15 cellular contexts compared by ENCODE assay signal in the genomic region with DNA sequence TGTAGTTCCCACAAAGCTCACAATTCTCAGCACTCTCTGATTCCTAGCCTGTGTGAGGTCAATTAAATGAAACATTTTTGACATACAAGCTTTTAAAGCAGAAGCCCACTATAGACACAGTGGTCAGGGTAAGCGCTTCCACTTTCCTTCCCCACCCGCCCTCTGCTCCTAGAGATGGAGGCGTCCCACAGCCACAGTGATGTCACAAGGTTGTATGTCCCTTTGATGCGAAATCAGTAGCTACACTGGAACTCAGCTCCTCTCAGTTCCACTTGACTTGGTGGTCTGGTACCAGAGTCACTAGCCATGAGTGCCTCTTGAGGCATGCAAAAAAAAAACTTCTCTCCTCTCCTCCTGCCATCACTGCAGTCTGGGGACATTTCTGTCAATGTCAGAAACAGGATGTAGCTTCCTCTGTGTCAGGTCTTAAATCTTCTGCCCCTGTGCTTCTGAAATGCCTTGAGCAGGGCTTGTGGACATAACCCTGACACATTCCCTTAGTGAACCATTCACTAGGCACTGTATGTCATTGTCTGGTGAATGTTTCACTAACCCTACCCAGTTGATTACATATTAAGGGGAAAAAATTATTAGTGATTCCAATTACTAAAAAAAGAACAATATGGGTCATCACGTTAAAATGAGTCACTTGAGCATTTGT. TPM values are rescaled to one million over a fixed set of nuclear protein-coding genes. Genes with fewer than 3 reads are reported as not detected.
DNase-seq lines count a peak whose midpoint lies in the region; ATAC-seq, FAIRE-seq and TF ChIP-seq lines count a peak whose summit lies in the region.
"Had no signal": no experiment of that assay in that cellular context is flagged by ENCODE, and none has a peak within 500 bp of the region (broad histone marks: within the 10 kb centered on the region; RNA-seq: fewer than 3 reads in every experiment).

No MANE protein-coding gene starts in this region.

- H3K36me3 ChIP-seq in H7 (replicated peaks; ENCODE audit: control insufficient read depth, insufficient read depth, low read length), result no peaks in the 10 kb centered on the region
- H3K36me3 ChIP-seq: ascending aorta, suprapubic skin had no signal

- ATAC-seq in GM21381 (IDR thresholded peaks at IDR 0.05; ENCODE audit: unreplicated experiment), result peak; percentile 78
- peak; percentile 87 for ATAC-seq in HG03135 (IDR thresholded peaks at IDR 0.05; ENCODE audit: unreplicated experiment)
- ATAC-seq: effector memory CD8-positive, alpha-beta T cell; psoas muscle; Right ventricle myocardium inferior had no signal

- H3K27ac Mint-ChIP-seq in endothelial cell (ENCODE audit: unreplicated experiment), result peak overlapping the region; percentile 32
- H3K27ac Mint-ChIP-seq: effector memory CD8-positive, alpha-beta T cell had no signal

- H3K4me3 ChIP-seq in H7 (ENCODE audit: insufficient read depth, low read depth, low read length), result no peak overlapping the region
- H3K4me3 ChIP-seq: ascending aorta, psoas muscle, suprapubic skin had no signal

- DNase-seq in DMS53 (lab: John Stamatoyannopoulos, UW), result peak; percentile 47
- no peak for DNase-seq in endothelial cell (ENCODE audit: low spot score)
- DNase-seq in NK-92 (lab: John Stamatoyannopoulos, UW; ENCODE audit: unreplicated experiment), result no peak
- no peak for DNase-seq in H7
- no peak for DNase-seq in GM12891 (ENCODE audit: insufficient read length, low spot score)
- DNase-seq in NCI-H1048 (lab: John Stamatoyannopoulos, UW), result no peak
- DNase-seq: effector memory CD8-positive, alpha-beta T cell; NCI-H510A treated with DMSO at 0.1 percent for 48 hours; psoas muscle; stimulated activated CD4-positive, alpha-beta T cell treated with anti-CD3 and anti-CD28 coated beads, Interleukin-4, amount 100 ng/mL, for 4 hours had no signal

- H3K36me3 Mint-ChIP-seq in endothelial cell (ENCODE audit: low read depth, unreplicated experiment), result peaks cover 52% of the 10 kb centered on the region

- no peaks in the 10 kb centered on the region for H3K27me3 ChIP-seq in H7 (ENCODE audit: control insufficient read depth, insufficient read depth, low read length)
- H3K27me3 ChIP-seq: ascending aorta, suprapubic skin had no signal

- no peak for FAIRE-seq in GM12891 (lab: Jason Lieb, UNC)

- no peak for TF ChIP-seq CTCF in endothelial cell (IDR thresholded peaks at IDR 0.05; ENCODE audit: unreplicated experiment)

- no peak for TF ChIP-seq POLR2A in GM12891 (IDR thresholded peaks at IDR 0.05; ENCODE audit: low read depth, low read length)

- peaks cover 1% of the 10 kb centered on the region for H3K27me3 Mint-ChIP-seq in endothelial cell (ENCODE audit: unreplicated experiment)

- H3K9me3 Mint-ChIP-seq in endothelial cell (ENCODE audit: unreplicated experiment), result no peaks in the 10 kb centered on the region
- H3K9me3 Mint-ChIP-seq: effector memory CD8-positive, alpha-beta T cell had no signal

- H3K4me1 Mint-ChIP-seq in endothelial cell (ENCODE audit: unreplicated experiment), result peaks cover 28% of the 10 kb centered on the region

- H3K4me3 Mint-ChIP-seq in endothelial cell (ENCODE audit: unreplicated experiment), result peak overlapping the region; percentile 52
- H3K4me3 Mint-ChIP-seq: effector memory CD8-positive, alpha-beta T cell had no signal

TF ChIP-seq in GM12891, 5 proteins besides CTCF, POLR2A, EP300 and RAD21:
- no peak for TF ChIP-seq PAX5 (IDR thresholded peaks at IDR 0.05; ENCODE audit: insufficient read depth, low read length, severe bottlenecking)
- TF ChIP-seq TAF1 (IDR thresholded peaks at IDR 0.05; ENCODE audit: low read depth, low read length), result no peak
- TF ChIP-seq POLR2AphosphoS5 (IDR thresholded peaks at IDR 0.05; ENCODE audit: low read depth, low read length), result no peak
- TF ChIP-seq SPI1 (IDR thresholded peaks at IDR 0.05; ENCODE audit: low read depth, low read length), result no peak
- no peak for TF ChIP-seq POU2F2 (IDR thresholded peaks at IDR 0.05; ENCODE audit: low read depth, low read length)

RNA-seq across cellular contexts. Expression of gene SULT1C4, which starts 7.8 kb away (rescaled TPM):
- total RNA-seq in endothelial cell (ENCODE audit: unreplicated experiment), result 22.6 TPM
- 2.9 and 5.6 TPM in 2 replicates for total RNA-seq in H7 (2014; rRNA removed; shearing (Covaris generic))
- polyA plus RNA-seq in GM12891 (2012; ENCODE audit: low read depth, missing spikeins), result not detected
